ENCODE assay signal across 28 cellular contexts in the genomic region with DNA sequence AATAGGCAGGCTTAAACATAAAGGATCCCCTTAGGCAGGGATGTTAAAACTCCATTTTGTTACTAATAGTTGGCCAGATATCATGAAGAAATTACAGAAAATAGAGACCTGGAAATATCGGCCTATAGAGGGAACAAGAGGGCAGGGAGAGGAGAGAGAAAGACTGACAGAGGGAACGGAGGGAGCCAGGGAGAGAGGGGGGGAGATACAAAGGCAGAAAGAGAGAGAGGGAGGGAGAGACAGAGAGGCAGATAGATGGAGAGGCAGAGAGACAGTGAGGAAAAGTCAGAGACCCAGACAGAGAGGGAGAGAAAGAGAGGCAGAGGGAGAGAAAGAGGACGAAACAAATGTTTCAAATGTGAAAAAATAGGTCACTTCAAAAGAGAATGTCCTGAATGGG. TPM values are rescaled to one million over a fixed set of nuclear protein-coding genes. Genes with fewer than 3 reads are reported as not detected.
"Had no signal": no experiment of that assay in that cellular context is flagged by ENCODE, and none has a peak within 500 bp of the region (broad histone marks: within the 10 kb centered on the region; RNA-seq: fewer than 3 reads in every experiment).

No MANE protein-coding gene starts in this region.

- H3K36me3 Mint-ChIP-seq: stimulated activated effector memory CD8-positive, alpha-beta T cell treated with anti-CD3 and anti-CD28 coated beads, Interleukin-12 subunit alpha, Interleukin-12 subunit beta, amount 100 ng/mL, for 72 hours; type B pancreatic cell had no signal

- H3K4me1 Mint-ChIP-seq: stimulated activated effector memory CD8-positive, alpha-beta T cell treated with anti-CD3 and anti-CD28 coated beads, Interleukin-12 subunit alpha, Interleukin-12 subunit beta, amount 100 ng/mL, for 72 hours; stimulated activated naive CD8-positive, alpha-beta T cell treated with anti-CD3 and anti-CD28 coated beads, Interleukin-15, amount 100 ng/mL, for 72 hours had no signal

- FAIRE-seq: urothelium cell line had no signal

- H3K36me3 ChIP-seq: stomach, suprapubic skin, thoracic aorta, thyroid gland, tibial artery, tibial nerve, transverse colon, upper lobe of left lung, upper lobe of right lung, uterus, vagina had no signal

- H3K27ac Mint-ChIP-seq: stimulated activated effector memory CD8-positive, alpha-beta T cell treated with anti-CD3 and anti-CD28 coated beads, Interleukin-12 subunit alpha, Interleukin-12 subunit beta, amount 100 ng/mL, for 72 hours; stimulated activated memory B cell treated with anti-CD40 and anti-IgM and Interleukin-4, amounts not matched to agents 10 μg/mL and 1 μg/mL and 100 μg/mL, for 72 hours; stimulated activated naive CD8-positive, alpha-beta T cell treated with anti-CD3 and anti-CD28 coated beads, Interleukin-15, Interleukin-2, amounts not matched to agents 100 ng/mL and 50 ng/mL, for 24 hours; type B pancreatic cell had no signal

- H3K4me3 Mint-ChIP-seq: stimulated activated effector memory CD8-positive, alpha-beta T cell treated with anti-CD3 and anti-CD28 coated beads, Interleukin-12 subunit alpha, Interleukin-12 subunit beta, amount 100 ng/mL, for 72 hours; stimulated activated memory B cell treated with anti-CD40 and anti-IgM and Interleukin-4, amounts not matched to agents 10 μg/mL and 1 μg/mL and 100 μg/mL, for 72 hours; stimulated activated naive B cell treated with anti-CD40 and anti-IgM and Interleukin-4, amounts not matched to agents 10 μg/mL and 1 μg/mL and 100 μg/mL, for 72 hours; stimulated activated naive CD8-positive, alpha-beta T cell treated with anti-CD3 and anti-CD28 coated beads, Interleukin-15, amount 100 ng/mL, for 72 hours; stimulated activated naive CD8-positive, alpha-beta T cell treated with anti-CD3 and anti-CD28 coated beads, Interleukin-15, Interleukin-2, amounts not matched to agents 100 ng/mL and 50 ng/mL, for 24 hours; type B pancreatic cell had no signal

- H3K4me1 ChIP-seq: stomach, suprapubic skin, thyroid gland, tibial artery, tibial nerve, transverse colon, upper lobe of left lung, upper lobe of right lung, uterus, vagina had no signal

- DNase-seq: stimulated activated CD4-positive, alpha-beta T cell treated with anti-CD3 and anti-CD28 coated beads, Interleukin-2, amount 100 ng/mL, for 48 hours; stimulated activated CD4-positive, alpha-beta T cell treated with anti-CD3 and anti-CD28 coated beads, Interleukin-4, amount 100 ng/mL, for 1 hour; stimulated activated CD4-positive, alpha-beta T cell treated with anti-CD3 and anti-CD28 coated beads, Interleukin-4, amount 100 ng/mL, for 24 hours; stimulated activated CD4-positive, alpha-beta T cell treated with anti-CD3 and anti-CD28 coated beads, Interleukin-4, amount 100 ng/mL, for 4 hours; stimulated activated CD8-positive, alpha-beta memory T cell treated with anti-CD3 and anti-CD28 coated beads, Interleukin-4, amount 100 ng/mL, for 48 hours; stimulated activated naive B cell treated with anti-CD40 and anti-IgM and Interleukin-4, amounts not matched to agents 10 μg/mL and 1 μg/mL and 100 μg/mL, for 72 hours; stimulated activated naive CD4-positive, alpha-beta T cell; stimulated activated naive CD4-positive, alpha-beta T cell treated with Interleukin-2 at 50 U/mL for 16 hours; stimulated activated naive CD8-positive, alpha-beta T cell treated with anti-CD3 and anti-CD28 coated beads, Interleukin-15, amount 100 ng/mL, for 72 hours; stimulated activated naive CD8-positive, alpha-beta T cell treated with anti-CD3 and anti-CD28 coated beads, Interleukin-15, Interleukin-2, amounts not matched to agents 100 U/mL and 50 U/mL, for 24 hours; stomach; substantia nigra; thyroid gland; tibial artery; transverse colon; trophoblast cell; upper lobe of left lung; upper lobe of right lung; uterus had no signal

- H3K4me3 ChIP-seq: stomach, suprapubic skin, thoracic aorta, thyroid gland, tibial artery, tibial nerve, transverse colon, upper lobe of left lung, upper lobe of right lung, uterus, vagina had no signal

- ATAC-seq: stimulated activated effector memory CD8-positive, alpha-beta T cell treated with anti-CD3 and anti-CD28 coated beads, Interleukin-12 subunit alpha, Interleukin-12 subunit beta, amount 100 ng/mL, for 72 hours; stimulated activated memory B cell treated with anti-CD40 and anti-IgM and Interleukin-4, amounts not matched to agents 10 μg/mL and 1 μg/mL and 100 μg/mL, for 72 hours; stimulated activated naive B cell treated with anti-CD40 and anti-IgM and Interleukin-4, amounts not matched to agents 10 μg/mL and 1 μg/mL and 100 μg/mL, for 72 hours; stimulated activated naive CD8-positive, alpha-beta T cell treated with anti-CD3 and anti-CD28 coated beads, Interleukin-15, amount 100 ng/mL, for 72 hours; stimulated activated naive CD8-positive, alpha-beta T cell treated with anti-CD3 and anti-CD28 coated beads, Interleukin-15, Interleukin-2, amounts not matched to agents 100 U/mL and 50 U/mL, for 24 hours; upper lobe of right lung had no signal

- H3K27me3 Mint-ChIP-seq: stimulated activated memory B cell treated with anti-CD40 and anti-IgM and Interleukin-4, amounts not matched to agents 10 μg/mL and 1 μg/mL and 100 μg/mL, for 72 hours; stimulated activated naive B cell treated with anti-CD40 and anti-IgM and Interleukin-4, amounts not matched to agents 10 μg/mL and 1 μg/mL and 100 μg/mL, for 72 hours had no signal

- H3K9me3 Mint-ChIP-seq: type B pancreatic cell had no signal

- H3K27me3 ChIP-seq: thyroid gland, tibial nerve, upper lobe of left lung, uterus, vagina had no signal

- H3K27ac ChIP-seq: stomach, suprapubic skin, thoracic aorta, thyroid gland, tibial artery, tibial nerve, transverse colon, upper lobe of left lung, upper lobe of right lung, uterus, vagina had no signal

- H3K9me3 ChIP-seq: thyroid gland had no signal

RNA-seq across cellular contexts. Expression of gene ZNF280B, which starts 53.5 kb away (rescaled TPM):
- total RNA-seq: thoracic aorta had no signal
